29 cellular contexts compared by ENCODE assay signal in the genomic region with DNA sequence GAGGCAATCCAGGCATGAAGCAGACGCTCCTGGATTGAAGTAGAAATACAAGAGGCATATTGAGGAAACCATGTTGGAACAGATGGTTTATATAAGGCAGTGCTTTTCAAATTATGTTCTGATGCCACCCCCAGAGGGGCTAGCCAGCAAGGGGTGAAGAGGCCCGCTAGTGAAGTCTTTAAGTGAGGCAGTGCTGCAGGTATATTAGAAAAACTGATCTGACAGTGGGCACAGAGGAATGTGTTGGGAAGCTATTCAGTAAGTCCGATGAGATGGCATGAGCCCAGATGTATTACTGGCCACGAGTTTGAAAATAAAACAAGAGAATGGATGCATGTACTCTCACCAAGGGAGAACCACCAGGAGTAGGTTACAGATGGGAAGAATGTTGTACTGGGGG.
"Had no signal": no experiment of that assay in that cellular context is flagged by ENCODE, and none has a peak within 500 bp of the region (broad histone marks: within the 10 kb centered on the region; RNA-seq: fewer than 3 reads in every experiment).

No MANE protein-coding gene starts in this region.

- H3K27ac Mint-ChIP-seq: activated CD4-positive, alpha-beta memory T cell treated with anti-CD3 and anti-CD28 coated beads for 36 hours; activated CD4-positive, alpha-beta T cell treated with anti-CD3 and anti-CD28 coated beads, Interleukin-2, amount 10 ng/mL, durations not matched to agents 24 days and 14 days; activated T-cell treated with anti-CD3 and anti-CD28 coated beads, Interleukin-2, amount 50 U/mL, for 24 hours; activated T-helper 17 cell treated with anti-CD3 and anti-CD28 coated beads, Interleukin-2, amount 50 U/mL, for 72 hours; progenitor cell of endocrine pancreas had no signal

- H3K9me3 Mint-ChIP-seq: activated CD4-positive, alpha-beta memory T cell treated with anti-CD3 and anti-CD28 coated beads for 36 hours; activated CD4-positive, alpha-beta T cell treated with anti-CD3 and anti-CD28 coated beads, Interleukin-2, amount 10 ng/mL, durations not matched to agents 24 days and 14 days; activated T-cell treated with anti-CD3 and anti-CD28 coated beads, Interleukin-2, amount 50 U/mL, for 24 hours; activated T-helper 17 cell treated with anti-CD3 and anti-CD28 coated beads, Interleukin-2, amount 50 U/mL, for 72 hours; nephron had no signal

- H3K27ac ChIP-seq: epithelial cell of prostate, esophagus squamous epithelium, neutrophil, right lobe of liver, testis, transverse colon had no signal

- DNase-seq: activated CD4-positive, alpha-beta memory T cell treated with anti-CD3 and anti-CD28 coated beads for 36 hours; activated CD4-positive, alpha-beta T cell treated with anti-CD3 and anti-CD28 coated beads, Interleukin-2, amount 10 ng/mL, durations not matched to agents 24 days and 14 days; activated CD8-positive, alpha-beta memory T cell treated with anti-CD3 and anti-CD28 coated beads, Interleukin-2, amount 50 U/mL, for 4 hours; activated gamma-delta T cell treated with Interleukin-2 at 50 U/mL for 16 hours; activated naive CD4-positive, alpha-beta T cell treated with anti-CD3 and anti-CD28 coated beads, Interleukin-2, amount 50 U/mL, for 16 hours; activated T-cell treated with anti-CD3 and anti-CD28 coated beads, Interleukin-2, amount 50 U/mL, for 24 hours; amniotic stem cell; central memory CD4-positive, alpha-beta T cell; dermis blood vessel endothelial cell; effector CD4-positive, alpha-beta T cell; esophagus squamous epithelium; islet precursor cell; left ventricle myocardium superior; mammary epithelial cell; right lobe of liver; stimulated activated CD4-positive, alpha-beta T cell treated with anti-CD3 and anti-CD28 coated beads, Interleukin-2, amount 100 ng/mL, for 48 hours; stimulated activated naive CD4-positive, alpha-beta T cell treated with Interleukin-2 at 50 U/mL for 16 hours; testis; transverse colon had no signal

- H3K36me3 ChIP-seq: esophagus squamous epithelium, neutrophil, right lobe of liver, transverse colon had no signal

- H3K4me1 ChIP-seq: esophagus squamous epithelium, right lobe of liver, testis, transverse colon had no signal

- H3K4me3 Mint-ChIP-seq: activated CD4-positive, alpha-beta memory T cell treated with anti-CD3 and anti-CD28 coated beads for 36 hours; activated CD4-positive, alpha-beta T cell treated with anti-CD3 and anti-CD28 coated beads, Interleukin-2, amount 10 ng/mL, durations not matched to agents 24 days and 14 days; activated T-cell treated with anti-CD3 and anti-CD28 coated beads, Interleukin-2, amount 50 U/mL, for 24 hours; activated T-helper 17 cell treated with anti-CD3 and anti-CD28 coated beads, Interleukin-2, amount 50 U/mL, for 72 hours; nephron had no signal

- H3K36me3 Mint-ChIP-seq: activated CD4-positive, alpha-beta memory T cell treated with anti-CD3 and anti-CD28 coated beads for 36 hours had no signal

- FAIRE-seq: astrocyte, colon, endometrium, frontal cortex, urothelium cell line had no signal

- H3K9me3 ChIP-seq: esophagus squamous epithelium, neutrophil, right lobe of liver, testis, transverse colon had no signal

- H3K27me3 ChIP-seq: esophagus squamous epithelium, neutrophil, right lobe of liver, testis, transverse colon had no signal

- H3K27me3 Mint-ChIP-seq: activated CD4-positive, alpha-beta memory T cell treated with anti-CD3 and anti-CD28 coated beads for 36 hours; activated CD4-positive, alpha-beta T cell treated with anti-CD3 and anti-CD28 coated beads, Interleukin-2, amount 10 ng/mL, durations not matched to agents 24 days and 14 days; activated T-cell treated with anti-CD3 and anti-CD28 coated beads, Interleukin-2, amount 50 U/mL, for 24 hours; activated T-helper 17 cell treated with anti-CD3 and anti-CD28 coated beads, Interleukin-2, amount 50 U/mL, for 72 hours; progenitor cell of endocrine pancreas had no signal

- H3K4me3 ChIP-seq: esophagus squamous epithelium, right lobe of liver, testis, transverse colon had no signal
